ENCODE assay signal across 8 cellular contexts in the genomic region with DNA sequence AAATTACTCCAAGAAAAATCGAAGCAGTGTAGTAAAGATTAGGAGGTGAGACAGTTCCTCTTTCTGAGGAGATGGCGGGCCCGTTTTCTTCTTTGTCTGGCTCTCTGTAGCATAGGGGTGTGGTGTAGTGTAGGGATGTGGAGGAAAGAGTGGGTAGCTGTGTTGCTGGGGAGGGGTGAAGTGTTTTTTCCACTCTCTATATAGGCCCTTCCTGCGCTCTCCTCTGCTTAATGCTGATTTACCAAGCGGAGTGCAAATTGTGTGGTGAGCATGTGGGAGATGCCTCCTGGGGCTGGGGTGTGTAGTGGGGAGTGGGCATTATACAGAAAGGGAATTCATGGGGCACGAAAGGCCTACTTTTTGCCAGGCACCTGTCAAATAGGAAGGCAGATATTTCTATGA.
DNase-seq lines count a peak whose midpoint lies in the region; ATAC-seq and TF ChIP-seq lines count a peak whose summit lies in the region.

No MANE protein-coding gene starts in this region.

- ATAC-seq in GM21723 (IDR thresholded peaks at IDR 0.05; ENCODE audit: unreplicated experiment), result peak; percentile 34
- no peak for ATAC-seq in WTC11
- ATAC-seq in left lung, result peak; percentile 7

- WGBS in SK-N-SH (ENCODE audit: low lambda C conversion rate), result 87% methylated on average over 6 of the region's 6 CpGs

- no peaks in the 10 kb centered on the region for H4K20me1 ChIP-seq in SK-N-SH (ENCODE audit: insufficient read depth)

- no peak for DNase-seq in CD14-positive monocyte (ENCODE audit: low spot score)
- no peak for DNase-seq in WTC11 (ENCODE audit: low spot score)
- no peak for DNase-seq in left lung
- DNase-seq in NK-92 (lab: John Stamatoyannopoulos, UW; ENCODE audit: unreplicated experiment), result no peak
- DNase-seq in SK-N-SH, result no peak
- no peak for DNase-seq in HT-29 (ENCODE audit: low spot score)
- no peak for DNase-seq in vagina (ENCODE audit: extremely low spot score in 2 of 2)

- no peaks in the 10 kb centered on the region for H3K79me2 ChIP-seq in SK-N-SH (ENCODE audit: insufficient read depth)

- H3K27ac ChIP-seq in left lung (no peak overlapping the region), SK-N-SH (ENCODE audit: low read depth in 2 of 2, low read length in 1 of 2) (no peak overlapping the region), vagina (no peak overlapping the region)

- H3K9me3 Mint-ChIP-seq in CD14-positive monocyte (peaks cover 0 to 4% (median 1%) of the 10 kb centered on the region in 7 donors), WTC11 (peaks cover 11% of the 10 kb centered on the region)

- H3K9ac ChIP-seq in SK-N-SH, result no peak overlapping the region

- intact Hi-C loops in CD14-positive monocyte (cut with micrococcal nuclease), result no loop called here
- intact Hi-C loops in left lung (cut with DNase I), result no loop called here
- intact Hi-C loops in vagina (cut with DNase I), result no loop called here

- no peaks in the 10 kb centered on the region for H3K9me2 ChIP-seq in SK-N-SH

- peaks cover 3 to 7% of the 10 kb centered on the region in 2 donors for H3K36me3 Mint-ChIP-seq in CD14-positive monocyte
- peaks cover 27% of the 10 kb centered on the region for H3K36me3 Mint-ChIP-seq in WTC11

- H3K4me3 ChIP-seq in left lung (no peak overlapping the region), SK-N-SH (ENCODE audit: low read depth in 2 of 2, low read length in 1 of 2) (no peak overlapping the region), vagina (no peak overlapping the region)

- TF ChIP-seq RAD21 in SK-N-SH (IDR thresholded peaks at IDR 0.05; ENCODE audit: low read length), result no peak

- H3K27me3 Mint-ChIP-seq in CD14-positive monocyte (ENCODE audit: low read depth in 3 of 3), result peaks cover 0 to 4% (median 2%) of the 10 kb centered on the region in 3 donors
- H3K27me3 Mint-ChIP-seq in WTC11 (ENCODE audit: low read depth), result no peaks in the 10 kb centered on the region

- peaks cover 0 to 2% of the 10 kb centered on the region in 2 donors for H3K9me3 ChIP-seq in left lung
- no peaks in the 10 kb centered on the region for H3K9me3 ChIP-seq in SK-N-SH
- H3K9me3 ChIP-seq in vagina, result no peaks in the 10 kb centered on the region

- H3F3A ChIP-seq in SK-N-SH (replicated peaks; ENCODE audit: insufficient read depth), result no peaks in the 10 kb centered on the region

- TF ChIP-seq EP300 in SK-N-SH (IDR thresholded peaks at IDR 0.05; ENCODE audit: borderline replicate concordance in 1 of 2, low read depth in 1 of 2, low read length in 1 of 2), result no peak

- no peak overlapping the region for H2AFZ ChIP-seq in SK-N-SH (ENCODE audit: low read depth)

- H3K4me3 Mint-ChIP-seq in CD14-positive monocyte (no peak overlapping the region), WTC11 (no peak overlapping the region)

- H3K36me3 ChIP-seq in left lung (no peaks in the 10 kb centered on the region), SK-N-SH (replicated peaks in 1 of 2; ENCODE audit: control insufficient read depth in 1 of 2, insufficient read depth in 2 of 2, low read length in 1 of 2) (no peaks in the 10 kb centered on the region), vagina (no peaks in the 10 kb centered on the region)

- H3K27ac Mint-ChIP-seq in CD14-positive monocyte (peak overlapping the region in 4 of 7 donors; percentile 58 to 74 (median 74)), WTC11 (peak overlapping the region; percentile 60)

- H3K4me2 ChIP-seq in SK-N-SH, result no peak overlapping the region

- H3K27me3 ChIP-seq in left lung (no peaks in the 10 kb centered on the region), SK-N-SH (ENCODE audit: insufficient read depth) (no peaks in the 10 kb centered on the region), vagina (no peaks in the 10 kb centered on the region)

- no peak for TF ChIP-seq POLR2A in vagina (IDR thresholded peaks at IDR 0.05)

- CTCF ChIA-PET in WTC11 (lab: Charles Lee), result no interaction called here
- CTCF ChIA-PET in SK-N-SH (lab: Yijun Ruan, JAX), result interaction anchor here (1.8 kb wide), 1 partner anchor 114 kb away, joined by 4 read pairs; a partner anchor contains a TSS

- H3K4me1 ChIP-seq in left lung (peaks cover 8 to 25% of the 10 kb centered on the region in 2 donors), SK-N-SH (ENCODE audit: control insufficient read depth in 1 of 2, insufficient read depth in 2 of 2, low read depth in 1 of 2, low read length in 1 of 2) (peaks cover 0 to 9% of the 10 kb centered on the region in 2 experiments; a peak in 2 of 4 replicates), vagina (no peaks in the 10 kb centered on the region)

- peaks cover 47% of the 10 kb centered on the region for H3K4me1 Mint-ChIP-seq in CD14-positive monocyte
- H3K4me1 Mint-ChIP-seq in WTC11, result peaks cover 22% of the 10 kb centered on the region

- POLR2A ChIA-PET in WTC11 (lab: Charles Lee), result no interaction called here
- POLR2A ChIA-PET in SK-N-SH (lab: Yijun Ruan, JAX), result no interaction called here

- TF ChIP-seq CTCF in CD14-positive monocyte (IDR thresholded peaks at IDR 0.05) (no peak), WTC11 (IDR thresholded peaks at IDR 0.05) (no peak), left lung (IDR thresholded peaks at IDR 0.05) (no peak), SK-N-SH (IDR thresholded peaks at IDR 0.05) (no peak), vagina (IDR thresholded peaks at IDR 0.05) (no peak)

TF ChIP-seq in WTC11, 78 proteins besides CTCF, POLR2A, EP300 and RAD21:
- no peak for TF ChIP-seq MXD4 (CRISPR knock-in tag; IDR thresholded peaks at IDR 0.05; ENCODE audit: borderline replicate concordance)
- no peak for TF ChIP-seq ZNF396 (CRISPR knock-in tag; IDR thresholded peaks at IDR 0.05; ENCODE audit: borderline replicate concordance)
- TF ChIP-seq, protein P1, sequence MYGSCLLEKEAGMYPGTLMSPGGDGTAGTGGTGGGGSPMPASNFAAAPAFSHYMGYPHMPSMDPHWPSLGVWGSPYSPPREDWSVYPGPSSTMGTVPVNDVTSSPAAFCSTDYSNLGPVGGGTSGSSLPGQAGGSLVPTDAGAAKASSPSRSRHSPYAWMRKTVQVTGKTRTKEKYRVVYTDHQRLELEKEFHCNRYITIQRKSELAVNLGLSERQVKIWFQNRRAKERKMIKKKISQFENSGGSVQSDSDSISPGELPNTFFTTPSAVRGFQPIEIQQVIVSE (CRISPR knock-in tag; IDR thresholded peaks at IDR 0.05; ENCODE audit: borderline replicate concordance), result no peak
- no peak for TF ChIP-seq NR2C2 (CRISPR knock-in tag; IDR thresholded peaks at IDR 0.05)
- TF ChIP-seq, protein P2, sequence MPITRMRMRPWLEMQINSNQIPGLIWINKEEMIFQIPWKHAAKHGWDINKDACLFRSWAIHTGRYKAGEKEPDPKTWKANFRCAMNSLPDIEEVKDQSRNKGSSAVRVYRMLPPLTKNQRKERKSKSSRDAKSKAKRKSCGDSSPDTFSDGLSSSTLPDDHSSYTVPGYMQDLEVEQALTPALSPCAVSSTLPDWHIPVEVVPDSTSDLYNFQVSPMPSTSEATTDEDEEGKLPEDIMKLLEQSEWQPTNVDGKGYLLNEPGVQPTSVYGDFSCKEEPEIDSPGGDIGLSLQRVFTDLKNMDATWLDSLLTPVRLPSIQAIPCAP (CRISPR knock-in tag; IDR thresholded peaks at IDR 0.05), result no peak

TF ChIP-seq in SK-N-SH, 30 proteins besides CTCF, POLR2A, EP300 and RAD21 (continues in another document):
- TF ChIP-seq NRF1 (IDR thresholded peaks at IDR 0.05; ENCODE audit: low read depth, low read length) (no peak), CHD2 (IDR thresholded peaks at IDR 0.05; ENCODE audit: low read length, partially characterized antibody) (no peak), MEF2A (IDR thresholded peaks at IDR 0.05; ENCODE audit: borderline replicate concordance, low read depth) (no peak), RXRA (IDR thresholded peaks at IDR 0.05; ENCODE audit: borderline replicate concordance, low read depth) (no peak)
- TF ChIP-seq, protein P3, sequence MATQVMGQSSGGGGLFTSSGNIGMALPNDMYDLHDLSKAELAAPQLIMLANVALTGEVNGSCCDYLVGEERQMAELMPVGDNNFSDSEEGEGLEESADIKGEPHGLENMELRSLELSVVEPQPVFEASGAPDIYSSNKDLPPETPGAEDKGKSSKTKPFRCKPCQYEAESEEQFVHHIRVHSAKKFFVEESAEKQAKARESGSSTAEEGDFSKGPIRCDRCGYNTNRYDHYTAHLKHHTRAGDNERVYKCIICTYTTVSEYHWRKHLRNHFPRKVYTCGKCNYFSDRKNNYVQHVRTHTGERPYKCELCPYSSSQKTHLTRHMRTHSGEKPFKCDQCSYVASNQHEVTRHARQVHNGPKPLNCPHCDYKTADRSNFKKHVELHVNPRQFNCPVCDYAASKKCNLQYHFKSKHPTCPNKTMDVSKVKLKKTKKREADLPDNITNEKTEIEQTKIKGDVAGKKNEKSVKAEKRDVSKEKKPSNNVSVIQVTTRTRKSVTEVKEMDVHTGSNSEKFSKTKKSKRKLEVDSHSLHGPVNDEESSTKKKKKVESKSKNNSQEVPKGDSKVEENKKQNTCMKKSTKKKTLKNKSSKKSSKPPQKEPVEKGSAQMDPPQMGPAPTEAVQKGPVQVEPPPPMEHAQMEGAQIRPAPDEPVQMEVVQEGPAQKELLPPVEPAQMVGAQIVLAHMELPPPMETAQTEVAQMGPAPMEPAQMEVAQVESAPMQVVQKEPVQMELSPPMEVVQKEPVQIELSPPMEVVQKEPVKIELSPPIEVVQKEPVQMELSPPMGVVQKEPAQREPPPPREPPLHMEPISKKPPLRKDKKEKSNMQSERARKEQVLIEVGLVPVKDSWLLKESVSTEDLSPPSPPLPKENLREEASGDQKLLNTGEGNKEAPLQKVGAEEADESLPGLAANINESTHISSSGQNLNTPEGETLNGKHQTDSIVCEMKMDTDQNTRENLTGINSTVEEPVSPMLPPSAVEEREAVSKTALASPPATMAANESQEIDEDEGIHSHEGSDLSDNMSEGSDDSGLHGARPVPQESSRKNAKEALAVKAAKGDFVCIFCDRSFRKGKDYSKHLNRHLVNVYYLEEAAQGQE (IDR thresholded peaks at IDR 0.05; ENCODE audit: low read depth, low read length), result no peak
- TF ChIP-seq, protein P4, sequence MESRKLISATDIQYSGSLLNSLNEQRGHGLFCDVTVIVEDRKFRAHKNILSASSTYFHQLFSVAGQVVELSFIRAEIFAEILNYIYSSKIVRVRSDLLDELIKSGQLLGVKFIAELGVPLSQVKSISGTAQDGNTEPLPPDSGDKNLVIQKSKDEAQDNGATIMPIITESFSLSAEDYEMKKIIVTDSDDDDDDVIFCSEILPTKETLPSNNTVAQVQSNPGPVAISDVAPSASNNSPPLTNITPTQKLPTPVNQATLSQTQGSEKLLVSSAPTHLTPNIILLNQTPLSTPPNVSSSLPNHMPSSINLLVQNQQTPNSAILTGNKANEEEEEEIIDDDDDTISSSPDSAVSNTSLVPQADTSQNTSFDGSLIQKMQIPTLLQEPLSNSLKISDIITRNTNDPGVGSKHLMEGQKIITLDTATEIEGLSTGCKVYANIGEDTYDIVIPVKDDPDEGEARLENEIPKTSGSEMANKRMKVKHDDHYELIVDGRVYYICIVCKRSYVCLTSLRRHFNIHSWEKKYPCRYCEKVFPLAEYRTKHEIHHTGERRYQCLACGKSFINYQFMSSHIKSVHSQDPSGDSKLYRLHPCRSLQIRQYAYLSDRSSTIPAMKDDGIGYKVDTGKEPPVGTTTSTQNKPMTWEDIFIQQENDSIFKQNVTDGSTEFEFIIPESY (IDR thresholded peaks at IDR 0.05; ENCODE audit: borderline replicate concordance, low read depth), result no peak
